8 cellular contexts compared by ENCODE assay signal in the genomic region with DNA sequence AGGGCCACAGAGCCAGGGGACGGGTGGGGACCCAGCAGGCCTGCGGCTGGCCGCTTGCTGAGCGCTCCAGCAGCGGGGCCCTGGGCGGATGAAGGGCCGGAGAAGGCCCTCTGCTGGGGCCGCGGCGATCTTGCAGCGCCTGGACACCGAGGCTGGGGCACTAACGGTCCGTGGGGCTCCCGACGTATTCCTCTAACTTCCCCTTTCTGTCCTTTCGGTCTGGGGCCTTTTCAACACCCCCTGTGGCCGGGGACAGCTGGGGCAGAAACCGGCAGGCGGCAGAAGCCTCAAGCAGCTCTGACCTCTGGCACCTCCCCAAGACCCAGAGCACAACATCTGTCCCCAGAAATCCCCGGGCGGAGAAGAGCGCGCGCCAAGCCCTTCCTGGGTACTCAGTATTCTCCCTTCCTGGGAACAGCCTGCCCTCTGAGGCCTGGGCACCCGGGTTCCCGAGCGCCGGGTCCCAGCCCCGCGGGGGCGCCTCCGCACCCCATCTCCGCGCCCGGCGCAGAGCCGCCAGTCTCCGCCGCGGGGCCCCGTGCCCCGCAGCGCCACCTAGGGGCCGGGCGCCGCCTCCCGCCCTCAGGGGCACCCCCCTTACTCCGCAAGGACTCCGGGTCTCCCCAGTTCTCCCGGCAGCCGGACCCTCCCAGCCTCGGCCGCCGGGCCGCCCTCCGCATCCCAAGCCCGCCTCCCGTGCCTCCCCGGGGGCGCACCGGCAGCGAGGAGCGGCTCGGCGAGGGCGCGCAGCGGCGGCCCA. TPM values are rescaled to one million over a fixed set of nuclear protein-coding genes. Genes with fewer than 3 reads are reported as not detected.
DNase-seq lines count a peak whose midpoint lies in the region; ATAC-seq and TF ChIP-seq lines count a peak whose summit lies in the region.

No MANE protein-coding gene starts in this region.

- 0 to 1% methylated on average over 55 to 56 of the region's 70 CpGs for WGBS in mesodermal cell (ENCODE audit: insufficient coverage in 2 of 2), 2 experiments

- peaks cover 7% of the 10 kb centered on the region for H3K27me3 Mint-ChIP-seq in endothelial cell (ENCODE audit: unreplicated experiment)

- H3K36me3 Mint-ChIP-seq in endothelial cell (ENCODE audit: low read depth, unreplicated experiment): no peaks in the 10 kb centered on the region

- no peak overlapping the region for H3K27ac ChIP-seq in mesodermal cell (ENCODE audit: low read depth, low read length, severe bottlenecking)

- DNase-seq in AG09319 (ENCODE audit: extremely low read depth, low read depth): peak; percentile 23
- peak; percentile 65 for DNase-seq in NCI-H774 (lab: John Stamatoyannopoulos, UW)
- DNase-seq in activated CD8-positive, alpha-beta memory T cell treated with anti-CD3 and anti-CD28 coated beads, Interleukin-2, amount 50 U/mL, for 4 hours: peak; percentile 77
- DNase-seq in endothelial cell (ENCODE audit: low spot score): peak; percentile 76
- DNase-seq in stimulated activated CD8-positive, alpha-beta memory T cell treated with anti-CD3 and anti-CD28 coated beads, Interleukin-15, amount 100 ng/mL, for 48 hours (ENCODE audit: low read depth in 2 of 2): peak; percentile 32 to 65

- TF ChIP-seq CTCF in AG09319 (IDR thresholded peaks at IDR 0.05; ENCODE audit: low read depth, low read length) (peak; percentile 64), endothelial cell (IDR thresholded peaks at IDR 0.05; ENCODE audit: unreplicated experiment) (peak; percentile 90)

- H3K9me3 ChIP-seq in mesodermal cell (ENCODE audit: control insufficient read depth, low read length): no peaks in the 10 kb centered on the region

- ATAC-seq in GM18909 (IDR thresholded peaks at IDR 0.05; ENCODE audit: poor library complexity, unreplicated experiment) (peak; percentile 56), HG03139 (IDR thresholded peaks at IDR 0.05; ENCODE audit: unreplicated experiment) (peak; percentile 41)

- peaks cover 25% of the 10 kb centered on the region for H3K4me1 Mint-ChIP-seq in endothelial cell (ENCODE audit: unreplicated experiment)

- no peaks in the 10 kb centered on the region for H3K36me3 ChIP-seq in mesodermal cell (ENCODE audit: control insufficient read depth, insufficient read depth, low read length)

- H3K27ac Mint-ChIP-seq in endothelial cell (ENCODE audit: unreplicated experiment): no peak overlapping the region

- no peaks in the 10 kb centered on the region for H3K9me3 Mint-ChIP-seq in endothelial cell (ENCODE audit: unreplicated experiment)

- peak overlapping the region; percentile 66 for H3K4me3 ChIP-seq in mesodermal cell (ENCODE audit: extremely low read depth, insufficient read depth, low read length, poor library complexity, severe bottlenecking)

- no peaks in the 10 kb centered on the region for H3K4me1 ChIP-seq in mesodermal cell (ENCODE audit: control insufficient read depth, insufficient read depth, low read length, poor library complexity, severe bottlenecking)

- peak overlapping the region; percentile 91 for H3K4me3 Mint-ChIP-seq in endothelial cell (ENCODE audit: unreplicated experiment)

RNA-seq across cellular contexts. Expression of gene SLCO3A1, which starts 0.6 kb away (rescaled TPM):
- 30.9 TPM for total RNA-seq in endothelial cell (ENCODE audit: unreplicated experiment)
- polyA plus RNA-seq in mesodermal cell (2013, experiment 1 of 2): 11.4 TPM
- 9.7 TPM for polyA plus RNA-seq in mesodermal cell (2013, experiment 2 of 2)

Comparison
In these comparisons a context has a peak if more than half of its experiments do, and no peak if none do; other contexts are left out.
1. DNase-seq: peak in every context shown above with its lines; median percentile 77 in activated CD8-positive, alpha-beta memory T cell treated with anti-CD3 and anti-CD28 coated beads, Interleukin-2, amount 50 U/mL, for 4 hours; 76 in endothelial cell; 65 in NCI-H774; 48 in stimulated activated CD8-positive, alpha-beta memory T cell treated with anti-CD3 and anti-CD28 coated beads, Interleukin-15, amount 100 ng/mL, for 48 hours; 23 in AG09319.